10 cellular contexts compared by ENCODE assay signal in genomic region chr7:15685358-15686181, GRCh38. TPM values are rescaled to one million over a fixed set of nuclear protein-coding genes. Genes with fewer than 3 reads are reported as not detected.
DNase-seq lines count a peak whose midpoint lies in the region; ATAC-seq and TF ChIP-seq lines count a peak whose summit lies in the region.
"Had no signal": no experiment of that assay in that cellular context is flagged by ENCODE, and none has a peak within 500 bp of the region (broad histone marks: within the 10 kb centered on the region; RNA-seq: fewer than 3 reads in every experiment).

No MANE protein-coding gene starts in this region.

- H3K27ac ChIP-seq in upper lobe of left lung (peak overlapping the region; percentile 69 to 84 (median 76)), SJCRH30 (no peak overlapping the region)

- intact Hi-C loops in lower leg skin (cut with DNase I; ENCODE audit: low total_unique reads), result no loop called here
- intact Hi-C loops in activated T-helper 2 cell treated with anti-CD3 and anti-CD28 coated beads, Interferon-gamma antibody, Interleukin-2, Interleukin-4, amounts not matched to agents 10 μg/mL and 5 μg/mL and 100 μg/mL, durations not matched to agents 14 hours and 24 hours and 36 hours (cut with micrococcal nuclease), result no loop called here

- no peak overlapping the region for H3K4me3 Mint-ChIP-seq in activated T-helper 2 cell treated with anti-CD3 and anti-CD28 coated beads, Interferon-gamma antibody, Interleukin-2, Interleukin-4, amounts not matched to agents 10 μg/mL and 5 μg/mL and 100 μg/mL, durations not matched to agents 14 hours and 24 hours and 36 hours (ENCODE audit: low read depth)

- H3K36me3 Mint-ChIP-seq in activated T-helper 2 cell treated with anti-CD3 and anti-CD28 coated beads, Interferon-gamma antibody, Interleukin-2, Interleukin-4, amounts not matched to agents 10 μg/mL and 5 μg/mL and 100 μg/mL, durations not matched to agents 14 hours and 24 hours and 36 hours (ENCODE audit: low read depth), result no peaks in the 10 kb centered on the region

- TF ChIP-seq POLR2A in lower leg skin (IDR thresholded peaks at IDR 0.05), result no peak
- no peak for TF ChIP-seq POLR2A in upper lobe of left lung (IDR thresholded peaks at IDR 0.05)

- no peaks in the 10 kb centered on the region for H3K4me1 Mint-ChIP-seq in activated T-helper 2 cell treated with anti-CD3 and anti-CD28 coated beads, Interferon-gamma antibody, Interleukin-2, Interleukin-4, amounts not matched to agents 10 μg/mL and 5 μg/mL and 100 μg/mL, durations not matched to agents 14 hours and 24 hours and 36 hours (ENCODE audit: low read depth)

- TF ChIP-seq EP300 in upper lobe of left lung (IDR thresholded peaks at IDR 0.05), result no peak

- no peak overlapping the region for H3K27ac Mint-ChIP-seq in activated T-helper 2 cell treated with anti-CD3 and anti-CD28 coated beads, Interferon-gamma antibody, Interleukin-2, Interleukin-4, amounts not matched to agents 10 μg/mL and 5 μg/mL and 100 μg/mL, durations not matched to agents 14 hours and 24 hours and 36 hours

- H3K9me3 Mint-ChIP-seq in activated T-helper 2 cell treated with anti-CD3 and anti-CD28 coated beads, Interferon-gamma antibody, Interleukin-2, Interleukin-4, amounts not matched to agents 10 μg/mL and 5 μg/mL and 100 μg/mL, durations not matched to agents 14 hours and 24 hours and 36 hours, result no peaks in the 10 kb centered on the region

- H3K27me3 Mint-ChIP-seq in activated T-helper 2 cell treated with anti-CD3 and anti-CD28 coated beads, Interferon-gamma antibody, Interleukin-2, Interleukin-4, amounts not matched to agents 10 μg/mL and 5 μg/mL and 100 μg/mL, durations not matched to agents 14 hours and 24 hours and 36 hours (ENCODE audit: low read depth), result peaks cover 41% of the 10 kb centered on the region

- TF ChIP-seq CTCF in lower leg skin (IDR thresholded peaks at IDR 0.05) (no peak), upper lobe of left lung (IDR thresholded peaks at IDR 0.05) (no peak)

- peak overlapping the region; percentile 71 for H3K4me3 ChIP-seq in lower leg skin (ENCODE audit: low read depth, poor library complexity, severe bottlenecking)
- peak overlapping the region; percentile 3 to 49 (median 44) for H3K4me3 ChIP-seq in upper lobe of left lung
- no peak overlapping the region for H3K4me3 ChIP-seq in SJCRH30

- peak; percentile 56 to 71 for ATAC-seq in upper lobe of left lung (ENCODE audit: low FRiP score in 2 of 2)

- H3K36me3 ChIP-seq in upper lobe of left lung (no peaks in the 10 kb centered on the region), SJCRH30 (no peaks in the 10 kb centered on the region)

- WGBS in lower leg skin, 2 donors, result 2 to 3% methylated on average over 48 to 49 of the region's 50 CpGs
- 3 to 6% methylated on average over 26 to 46 of the region's 50 CpGs for WGBS in upper lobe of left lung, 2 donors

- H3K9me3 ChIP-seq in upper lobe of left lung (no peaks in the 10 kb centered on the region), SJCRH30 (replicated peaks) (no peaks in the 10 kb centered on the region)

- peaks cover 0 to 14% (median 8%) of the 10 kb centered on the region in 4 donors for H3K27me3 ChIP-seq in upper lobe of left lung
- H3K27me3 ChIP-seq in SJCRH30, result no peaks in the 10 kb centered on the region

- H3K4me1 ChIP-seq in upper lobe of left lung (peaks cover 6 to 23% (median 12%) of the 10 kb centered on the region in 4 donors), SJCRH30 (no peaks in the 10 kb centered on the region)

- peak; percentile 19 for DNase-seq in NCI-H2107 (lab: John Stamatoyannopoulos, UW)
- no peak for DNase-seq in NCI-H2107 treated with DMSO at 0.1 percent for 48 hours (lab: John Stamatoyannopoulos, UW; ENCODE audit: unreplicated experiment)
- DNase-seq in dedifferentiated amniotic fluid mesenchymal stem cell (ENCODE audit: extremely low spot score), result peak; percentile 19
- DNase-seq in lower leg skin (ENCODE audit: low spot score in 2 of 2), result peak; percentile 30 to 90
- peak in 1 of 2 donors; percentile 85 for DNase-seq in upper lobe of left lung
- DNase-seq in SJCRH30, result no peak
- no peak for DNase-seq in activated T-helper 2 cell treated with anti-CD3 and anti-CD28 coated beads, Interferon-gamma antibody, Interleukin-2, Interleukin-4, amounts not matched to agents 10 μg/mL and 5 μg/mL and 100 μg/mL, durations not matched to agents 14 hours and 24 hours and 36 hours (ENCODE audit: low spot score)
- no peak for DNase-seq in NK-92 treated with Interleukin-12 subunit alpha and Interleukin-12 subunit beta, amount 100 ng/mL, for 24 hours (lab: John Stamatoyannopoulos, UW)
- DNase-seq: ACHN had no signal

RNA-seq across cellular contexts. Expression of gene MEOX2, which starts 0.9 kb away (rescaled TPM):
- total RNA-seq in lower leg skin (1 to 10 TPM; 3.2 to 5.0 (median 4.1) TPM), upper lobe of left lung (10 to 100 TPM in 2 of 6 donors, 1 to 10 TPM in 4; 2.9 to 17.2 (median 8.6) TPM)
- not detected in 2 replicates for total RNA-seq in SJCRH30 (2014; rRNA removed; shearing (Covaris generic))
- not detected in 2 replicates for total RNA-seq in activated T-helper 2 cell treated with anti-CD3 and anti-CD28 coated beads, Interferon-gamma antibody, Interleukin-2, Interleukin-4, amounts not matched to agents 10 μg/mL and 5 μg/mL and 100 μg/mL, durations not matched to agents 14 hours and 24 hours and 36 hours
- total RNA-seq: pulmonary artery endothelial cell had no signal

Comparison
In these comparisons a context has a peak if more than half of its experiments do, and no peak if none do; other contexts are left out.
1. DNase-seq: peak in NCI-H2107 (single experiment), dedifferentiated amniotic fluid mesenchymal stem cell (single experiment) and lower leg skin (2 of 2); none in NCI-H2107 treated with DMSO at 0.1 percent for 48 hours (single experiment), SJCRH30 (0 of 2), activated T-helper 2 cell treated with anti-CD3 and anti-CD28 coated beads, Interferon-gamma antibody, Interleukin-2, Interleukin-4, amounts not matched to agents 10 μg/mL and 5 μg/mL and 100 μg/mL, durations not matched to agents 14 hours and 24 hours and 36 hours (single experiment) and NK-92 treated with Interleukin-12 subunit alpha and Interleukin-12 subunit beta, amount 100 ng/mL, for 24 hours (single experiment).